ENCODE assay signal across 12 cellular contexts in the genomic region with DNA sequence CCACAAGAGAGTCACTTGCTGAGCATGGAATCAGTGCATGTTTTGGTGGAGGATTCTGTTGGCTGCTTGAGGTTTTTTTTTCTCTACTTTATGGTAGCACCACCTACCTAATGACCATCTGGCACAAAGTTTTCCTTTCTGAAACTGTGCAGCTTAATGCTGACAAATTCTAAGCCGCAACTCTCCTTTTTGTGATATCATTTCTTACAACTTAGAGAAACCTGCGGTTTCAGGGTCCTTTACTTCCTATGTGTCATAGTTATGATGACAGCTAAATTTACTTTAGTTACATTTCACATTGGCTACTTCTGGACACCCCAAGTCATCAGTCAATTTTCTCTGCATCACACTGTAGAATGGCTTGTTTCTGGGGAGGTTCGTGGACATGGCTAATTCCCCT.
DNase-seq lines count a peak whose midpoint lies in the region; ATAC-seq and TF ChIP-seq lines count a peak whose summit lies in the region.
"Had no signal": no experiment of that assay in that cellular context is flagged by ENCODE, and none has a peak within 500 bp of the region (broad histone marks: within the 10 kb centered on the region; RNA-seq: fewer than 3 reads in every experiment).

No MANE protein-coding gene starts in this region.

- no peaks in the 10 kb centered on the region for H3K36me3 Mint-ChIP-seq in activated CD8-positive, alpha-beta T cell treated with anti-CD3 and anti-CD28 coated beads for 36 hours (ENCODE audit: low read depth)
- no peaks in the 10 kb centered on the region for H3K36me3 Mint-ChIP-seq in activated CD8-positive, alpha-beta T cell treated with anti-CD3 and anti-CD28 coated beads, Interleukin-2, amount 10 ng/mL, durations not matched to agents 7 days and 5 days (ENCODE audit: low read depth)
- peaks cover 0 to 4% (median 0%) of the 10 kb centered on the region in 5 donors for H3K36me3 Mint-ChIP-seq in naive thymus-derived CD4-positive, alpha-beta T cell
- H3K36me3 Mint-ChIP-seq: stimulated activated memory B cell treated with anti-CD40 and anti-IgM and Interleukin-4, amounts not matched to agents 10 μg/mL and 1 μg/mL and 100 μg/mL, for 72 hours had no signal

- H4K20me1 ChIP-seq in smooth muscle cell (ENCODE audit: low read depth), result no peaks in the 10 kb centered on the region

- no peaks in the 10 kb centered on the region for H3F3A ChIP-seq in smooth muscle cell (ENCODE audit: low read depth)

- CTCF ChIA-PET in activated CD8-positive, alpha-beta T cell treated with anti-CD3 and anti-CD28 coated beads for 36 hours (lab: Charles Lee), result no interaction called here
- CTCF ChIA-PET in activated CD8-positive, alpha-beta T cell treated with anti-CD3 and anti-CD28 coated beads, Interleukin-2, amount 10 ng/mL, durations not matched to agents 7 days and 5 days (lab: Charles Lee), result no interaction called here
- CTCF ChIA-PET in naive thymus-derived CD4-positive, alpha-beta T cell (lab: Charles Lee), result no interaction called here

- H2AFZ ChIP-seq in smooth muscle cell (ENCODE audit: low read depth), result peak overlapping the region; percentile 44

- H3K27ac Mint-ChIP-seq in activated CD8-positive, alpha-beta T cell treated with anti-CD3 and anti-CD28 coated beads for 36 hours, result no peak overlapping the region
- H3K27ac Mint-ChIP-seq in activated CD8-positive, alpha-beta T cell treated with anti-CD3 and anti-CD28 coated beads, Interleukin-2, amount 10 ng/mL, durations not matched to agents 7 days and 5 days, result no peak overlapping the region
- no peak overlapping the region for H3K27ac Mint-ChIP-seq in naive thymus-derived CD4-positive, alpha-beta T cell
- H3K27ac Mint-ChIP-seq: stimulated activated memory B cell treated with anti-CD40 and anti-IgM and Interleukin-4, amounts not matched to agents 10 μg/mL and 1 μg/mL and 100 μg/mL, for 72 hours had no signal

- peaks cover 5% of the 10 kb centered on the region for H3K9me3 Mint-ChIP-seq in activated CD8-positive, alpha-beta T cell treated with anti-CD3 and anti-CD28 coated beads for 36 hours
- no peaks in the 10 kb centered on the region for H3K9me3 Mint-ChIP-seq in activated CD8-positive, alpha-beta T cell treated with anti-CD3 and anti-CD28 coated beads, Interleukin-2, amount 10 ng/mL, durations not matched to agents 7 days and 5 days (ENCODE audit: insufficient read depth)
- peaks cover 0 to 46% (median 12%) of the 10 kb centered on the region in 11 donors for H3K9me3 Mint-ChIP-seq in naive thymus-derived CD4-positive, alpha-beta T cell

- no peak for DNase-seq in activated CD8-positive, alpha-beta T cell treated with anti-CD3 and anti-CD28 coated beads for 36 hours
- no peak for DNase-seq in activated CD8-positive, alpha-beta T cell treated with anti-CD3 and anti-CD28 coated beads, Interleukin-2, amount 10 ng/mL, durations not matched to agents 7 days and 5 days
- DNase-seq in MV-4-11 (lab: John Stamatoyannopoulos, UW), result peak; percentile 93
- no peak for DNase-seq in smooth muscle cell (lab: John Stamatoyannopoulos, UW; ENCODE audit: unreplicated experiment)
- DNase-seq in BE2C, result no peak
- DNase-seq in GM19240 (ENCODE audit: insufficient read length, low spot score), result no peak
- DNase-seq in naive thymus-derived CD4-positive, alpha-beta T cell, result no peak
- DNase-seq: amniotic stem cell, NCI-H1436 treated with DMSO at 0.1 percent for 48 hours, psoas muscle had no signal

- H3K4me2 ChIP-seq in smooth muscle cell, result no peak overlapping the region

- H3K4me1 ChIP-seq in smooth muscle cell (ENCODE audit: low read depth) (peaks cover 12% of the 10 kb centered on the region), BE2C (no peaks in the 10 kb centered on the region)
- no peaks in the 10 kb centered on the region for H3K4me1 ChIP-seq in naive thymus-derived CD4-positive, alpha-beta T cell (ENCODE audit: control insufficient read depth in 2 of 2, insufficient read depth in 2 of 2, low read length in 2 of 2)
- H3K4me1 ChIP-seq: psoas muscle had no signal

- no peak overlapping the region for H3K4me3 Mint-ChIP-seq in activated CD8-positive, alpha-beta T cell treated with anti-CD3 and anti-CD28 coated beads for 36 hours
- no peak overlapping the region for H3K4me3 Mint-ChIP-seq in activated CD8-positive, alpha-beta T cell treated with anti-CD3 and anti-CD28 coated beads, Interleukin-2, amount 10 ng/mL, durations not matched to agents 7 days and 5 days
- no peak overlapping the region for H3K4me3 Mint-ChIP-seq in naive thymus-derived CD4-positive, alpha-beta T cell
- H3K4me3 Mint-ChIP-seq: stimulated activated memory B cell treated with anti-CD40 and anti-IgM and Interleukin-4, amounts not matched to agents 10 μg/mL and 1 μg/mL and 100 μg/mL, for 72 hours had no signal

- H3K36me3 ChIP-seq in smooth muscle cell (ENCODE audit: low read depth), result no peaks in the 10 kb centered on the region
- no peaks in the 10 kb centered on the region for H3K36me3 ChIP-seq in BE2C
- no peaks in the 10 kb centered on the region for H3K36me3 ChIP-seq in naive thymus-derived CD4-positive, alpha-beta T cell (ENCODE audit: control insufficient read depth in 2 of 3, insufficient read depth in 3 of 3, low read length in 3 of 3)

- H3K79me2 ChIP-seq in smooth muscle cell (ENCODE audit: low read depth), result no peaks in the 10 kb centered on the region

- 66% methylated on average over 3 of the region's 3 CpGs for WGBS in smooth muscle cell (ENCODE audit: low lambda C conversion rate)

- no peak overlapping the region for H3K9ac ChIP-seq in smooth muscle cell (ENCODE audit: low read depth)

- TF ChIP-seq CTCF in activated CD8-positive, alpha-beta T cell treated with anti-CD3 and anti-CD28 coated beads for 36 hours (IDR thresholded peaks at IDR 0.05), result no peak
- no peak for TF ChIP-seq CTCF in smooth muscle cell (IDR thresholded peaks at IDR 0.05; ENCODE audit: borderline replicate concordance, insufficient read depth, poor library complexity, severe bottlenecking)
- no peak for TF ChIP-seq CTCF in BE2C (IDR thresholded peaks at IDR 0.05; ENCODE audit: low read depth, low read length)

- no peak overlapping the region for H3K27ac ChIP-seq in smooth muscle cell (ENCODE audit: low read depth)
- H3K27ac ChIP-seq in naive thymus-derived CD4-positive, alpha-beta T cell (ENCODE audit: low read depth, low read length), result no peak overlapping the region
- H3K27ac ChIP-seq: psoas muscle had no signal

- no peaks in the 10 kb centered on the region for H3K27me3 ChIP-seq in smooth muscle cell (ENCODE audit: low read depth)
- 0 out of 2 replicates have a peak, but pooled peaks cover 8% of the 10 kb centered on the region for H3K27me3 ChIP-seq in BE2C
- no peaks in the 10 kb centered on the region for H3K27me3 ChIP-seq in naive thymus-derived CD4-positive, alpha-beta T cell (ENCODE audit: control insufficient read depth in 2 of 2, insufficient read depth in 2 of 2, low read length in 2 of 2)

- peak; percentile 49 for ATAC-seq in activated CD8-positive, alpha-beta T cell treated with anti-CD3 and anti-CD28 coated beads for 36 hours
- ATAC-seq in activated CD8-positive, alpha-beta T cell treated with anti-CD3 and anti-CD28 coated beads, Interleukin-2, amount 10 ng/mL, durations not matched to agents 7 days and 5 days, result no peak
- peak; percentile 94 for ATAC-seq in HG02852 (IDR thresholded peaks at IDR 0.05; ENCODE audit: unreplicated experiment)
- no peak for ATAC-seq in naive thymus-derived CD4-positive, alpha-beta T cell
- ATAC-seq: psoas muscle; stimulated activated memory B cell treated with anti-CD40 and anti-IgM and Interleukin-4, amounts not matched to agents 10 μg/mL and 1 μg/mL and 100 μg/mL, for 72 hours had no signal

- POLR2A ChIA-PET in activated CD8-positive, alpha-beta T cell treated with anti-CD3 and anti-CD28 coated beads for 36 hours (lab: Charles Lee), result interaction anchor here (0.6 kb wide), 1 partner anchor 42 kb away, joined by 4 read pairs; no protein-coding TSS in a partner anchor
- POLR2A ChIA-PET in activated CD8-positive, alpha-beta T cell treated with anti-CD3 and anti-CD28 coated beads, Interleukin-2, amount 10 ng/mL, durations not matched to agents 7 days and 5 days (lab: Charles Lee), result no interaction called here
- POLR2A ChIA-PET in naive thymus-derived CD4-positive, alpha-beta T cell (lab: Charles Lee), result no interaction called here

- H3K9me3 ChIP-seq in smooth muscle cell (replicated peaks; ENCODE audit: low read depth) (no peaks in the 10 kb centered on the region), BE2C (no peaks in the 10 kb centered on the region)
- peaks cover 0 to 6% (median 0%) of the 10 kb centered on the region in 3 experiments for H3K9me3 ChIP-seq in naive thymus-derived CD4-positive, alpha-beta T cell (ENCODE audit: control insufficient read depth in 2 of 3, low read length in 3 of 3)
- H3K9me3 ChIP-seq: psoas muscle had no signal

- H3K4me3 ChIP-seq in smooth muscle cell (no peak overlapping the region), BE2C (ENCODE audit: low read depth, low read length) (no peak overlapping the region)
- no peak overlapping the region for H3K4me3 ChIP-seq in naive thymus-derived CD4-positive, alpha-beta T cell (ENCODE audit: low read length)
- H3K4me3 ChIP-seq: psoas muscle had no signal

- intact Hi-C loops in activated CD8-positive, alpha-beta T cell treated with anti-CD3 and anti-CD28 coated beads for 36 hours (cut with micrococcal nuclease), result no loop called here
- intact Hi-C loops in naive thymus-derived CD4-positive, alpha-beta T cell (cut with micrococcal nuclease), result no loop called here

- no peaks in the 10 kb centered on the region for H3K4me1 Mint-ChIP-seq in activated CD8-positive, alpha-beta T cell treated with anti-CD3 and anti-CD28 coated beads for 36 hours (ENCODE audit: low read depth)
- peaks cover 12% of the 10 kb centered on the region for H3K4me1 Mint-ChIP-seq in activated CD8-positive, alpha-beta T cell treated with anti-CD3 and anti-CD28 coated beads, Interleukin-2, amount 10 ng/mL, durations not matched to agents 7 days and 5 days (ENCODE audit: low read depth)
- H3K4me1 Mint-ChIP-seq in naive thymus-derived CD4-positive, alpha-beta T cell, result no peaks in the 10 kb centered on the region
- H3K4me1 Mint-ChIP-seq: stimulated activated memory B cell treated with anti-CD40 and anti-IgM and Interleukin-4, amounts not matched to agents 10 μg/mL and 1 μg/mL and 100 μg/mL, for 72 hours had no signal

- H3K27me3 Mint-ChIP-seq in activated CD8-positive, alpha-beta T cell treated with anti-CD3 and anti-CD28 coated beads for 36 hours, result peaks cover 34% of the 10 kb centered on the region
- H3K27me3 Mint-ChIP-seq in activated CD8-positive, alpha-beta T cell treated with anti-CD3 and anti-CD28 coated beads, Interleukin-2, amount 10 ng/mL, durations not matched to agents 7 days and 5 days (ENCODE audit: low read depth), result peaks cover 8% of the 10 kb centered on the region
- H3K27me3 Mint-ChIP-seq in naive thymus-derived CD4-positive, alpha-beta T cell, result peaks cover 16 to 50% (median 35%) of the 10 kb centered on the region in 5 donors

Comparison
In these comparisons a context has a peak if more than half of its experiments do, and no peak if none do; other contexts are left out.
1. ATAC-seq: peak in activated CD8-positive, alpha-beta T cell treated with anti-CD3 and anti-CD28 coated beads for 36 hours (single experiment) and HG02852 (single experiment); none in activated CD8-positive, alpha-beta T cell treated with anti-CD3 and anti-CD28 coated beads, Interleukin-2, amount 10 ng/mL, durations not matched to agents 7 days and 5 days (single experiment) and naive thymus-derived CD4-positive, alpha-beta T cell (single experiment).